ENCODE assay signal across 8 cellular contexts in genomic region chr12:79174656-79175055, GRCh38.
DNase-seq lines count a peak whose midpoint lies in the region; ATAC-seq and TF ChIP-seq lines count a peak whose summit lies in the region.

No MANE protein-coding gene starts in this region.

- no peaks in the 10 kb centered on the region for H3K9me3 ChIP-seq in Panc1 (ENCODE audit: control insufficient read depth, insufficient read depth, low read depth, low read length)

- no TSS peak for BruUV-seq in Panc1 (replicated peaks; lab: Mats Ljungman, UMichigan)

- intact Hi-C loops in Panc1 (cut with micrococcal nuclease; ENCODE audit: unreplicated experiment) = loop anchor here (5.0 kb wide), 1 partner anchor 992 kb away; no protein-coding TSS in a partner anchor

- no peaks in the 10 kb centered on the region for H3K4me1 ChIP-seq in Panc1 (ENCODE audit: control insufficient read depth, insufficient read depth, low read length)

- TF ChIP-seq CTCF in Panc1 (IDR thresholded peaks at IDR 0.05) = peak; percentile 43; the same call in 1 of the 2 replicates

- no peak overlapping the region for H3K4me3 ChIP-seq in Panc1 (ENCODE audit: low read depth in 2 of 2, low read length in 2 of 2)

- H3K4me3 Mint-ChIP-seq in activated CD8-positive, alpha-beta memory T cell treated with anti-CD3 and anti-CD28 coated beads, Interleukin-2, amount 10 ng/mL, durations not matched to agents 7 days and 5 days = no peak overlapping the region

- in situ Hi-C loops in Panc1 (cut with HindIII; ENCODE audit: low pct_unique_long_range_greater_than_20kb, low sequenced_read_pairs) = no loop called here

- ATAC-seq in HG03039 (IDR thresholded peaks at IDR 0.05; ENCODE audit: unreplicated experiment) = peak; percentile 73
- ATAC-seq in Panc1 = no peak; the same call in 1 of the 2 replicates
- ATAC-seq in activated CD8-positive, alpha-beta memory T cell treated with anti-CD3 and anti-CD28 coated beads, Interleukin-2, amount 10 ng/mL, durations not matched to agents 7 days and 5 days = no peak

- no peaks in the 10 kb centered on the region for H3K27me3 ChIP-seq in Panc1 (ENCODE audit: control insufficient read depth, insufficient read depth, low read length)

- H3K27ac ChIP-seq in Panc1 (ENCODE audit: low read length) = no peak overlapping the region

- CTCF ChIA-PET in Panc1 (lab: Charles Lee) = interaction anchor here (1.3 kb wide), 1 partner anchor 704 kb away, joined by 6 read pairs; no protein-coding TSS in a partner anchor
- CTCF ChIA-PET in activated CD8-positive, alpha-beta memory T cell treated with anti-CD3 and anti-CD28 coated beads, Interleukin-2, amount 10 ng/mL, durations not matched to agents 7 days and 5 days (lab: Charles Lee) = no interaction called here

- POLR2A ChIA-PET in Panc1 (lab: Charles Lee) = interaction anchor here (0.5 kb wide), 1 partner anchor 280 kb away, joined by 3 read pairs; no protein-coding TSS in a partner anchor

- H3K4me1 Mint-ChIP-seq in activated CD8-positive, alpha-beta memory T cell treated with anti-CD3 and anti-CD28 coated beads, Interleukin-2, amount 10 ng/mL, durations not matched to agents 7 days and 5 days = no peaks in the 10 kb centered on the region

- DNase-seq in NCI-H2227 treated with DMSO at 0.1 percent for 48 hours (lab: John Stamatoyannopoulos, UW) = peak; percentile 25
- DNase-seq in NCI-H2227 (lab: John Stamatoyannopoulos, UW; ENCODE audit: unreplicated experiment) = no peak
- no peak for DNase-seq in Panc1 (ENCODE audit: low read depth, low spot score)
- peak; percentile 13 for DNase-seq in iPS-NIHi11 (ENCODE audit: low spot score)
- DNase-seq in cerebellar cortex (ENCODE audit: low spot score) = no peak
- no peak for DNase-seq in activated CD8-positive, alpha-beta memory T cell treated with anti-CD3 and anti-CD28 coated beads, Interleukin-2, amount 10 ng/mL, durations not matched to agents 7 days and 5 days
- DNase-seq in NCI-H2196 treated with DMSO at 0.1 percent for 48 hours (lab: John Stamatoyannopoulos, UW; ENCODE audit: unreplicated experiment) = no peak

- no peaks in the 10 kb centered on the region for H3K9me3 Mint-ChIP-seq in activated CD8-positive, alpha-beta memory T cell treated with anti-CD3 and anti-CD28 coated beads, Interleukin-2, amount 10 ng/mL, durations not matched to agents 7 days and 5 days (ENCODE audit: low read depth)

- H3K27ac Mint-ChIP-seq in activated CD8-positive, alpha-beta memory T cell treated with anti-CD3 and anti-CD28 coated beads, Interleukin-2, amount 10 ng/mL, durations not matched to agents 7 days and 5 days = no peak overlapping the region

- H3K36me3 Mint-ChIP-seq in activated CD8-positive, alpha-beta memory T cell treated with anti-CD3 and anti-CD28 coated beads, Interleukin-2, amount 10 ng/mL, durations not matched to agents 7 days and 5 days = no peaks in the 10 kb centered on the region

- H3K36me3 ChIP-seq in Panc1 (ENCODE audit: control insufficient read depth, insufficient read depth, low read length) = no peaks in the 10 kb centered on the region

- H3K27me3 Mint-ChIP-seq in activated CD8-positive, alpha-beta memory T cell treated with anti-CD3 and anti-CD28 coated beads, Interleukin-2, amount 10 ng/mL, durations not matched to agents 7 days and 5 days = no peaks in the 10 kb centered on the region

Comparison
In these comparisons a context has a peak if more than half of its experiments do, and no peak if none do; other contexts are left out.
1. DNase-seq: peak in NCI-H2227 treated with DMSO at 0.1 percent for 48 hours (single experiment) and iPS-NIHi11 (single experiment); none in NCI-H2227 (single experiment), Panc1 (single experiment), cerebellar cortex (single experiment), activated CD8-positive, alpha-beta memory T cell treated with anti-CD3 and anti-CD28 coated beads, Interleukin-2, amount 10 ng/mL, durations not matched to agents 7 days and 5 days (single experiment) and NCI-H2196 treated with DMSO at 0.1 percent for 48 hours (single experiment).